Comparison of ENCODE assay signal across 1 cellular context in the genomic region with DNA sequence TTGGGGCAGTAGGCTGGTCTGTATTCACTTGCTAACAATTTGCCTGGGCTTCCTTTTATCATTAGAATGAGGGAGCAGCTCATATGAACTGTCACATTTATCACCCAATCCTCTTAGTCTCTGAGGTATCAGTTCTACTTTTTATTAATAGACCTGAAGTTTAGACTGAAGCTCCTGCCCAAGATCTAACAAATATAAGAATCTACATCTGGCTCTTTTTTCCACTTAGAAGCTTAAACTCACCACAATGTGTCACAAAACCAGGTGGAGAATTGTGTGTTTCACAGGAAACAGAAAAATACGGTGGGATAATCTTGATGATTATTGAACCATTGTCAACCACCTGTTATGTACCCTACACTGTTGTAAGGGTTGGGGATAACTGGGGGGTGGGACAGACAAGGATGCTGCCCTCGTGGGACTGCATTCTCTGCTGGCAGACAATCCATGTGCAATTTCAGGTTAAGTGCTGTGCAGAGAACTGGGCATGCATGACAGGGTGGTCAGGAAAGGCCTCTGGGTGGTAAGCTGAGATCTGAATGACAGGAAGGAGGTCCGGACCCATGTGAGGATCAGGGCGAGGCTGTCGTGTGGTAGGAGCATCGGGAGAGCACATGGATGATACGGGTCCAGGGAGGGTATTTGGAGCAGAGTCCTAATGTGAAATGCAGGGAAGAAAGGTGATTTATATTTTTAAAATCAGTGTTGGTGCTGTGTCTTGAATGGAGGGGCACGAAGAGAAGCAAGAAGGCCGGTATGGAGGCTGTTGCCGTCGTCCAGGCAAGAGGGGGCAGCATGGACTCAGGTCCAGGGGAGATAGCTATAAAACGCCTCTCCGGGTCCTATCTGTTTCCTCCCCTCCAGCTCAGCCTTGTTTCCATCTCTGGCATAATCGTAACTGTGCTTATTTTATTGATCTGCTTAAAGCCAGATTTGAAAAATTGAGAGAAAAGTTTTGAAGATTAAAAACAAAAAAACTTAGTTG.
TF ChIP-seq lines count a peak whose summit lies in the region.

No MANE protein-coding gene starts in this region.

TF ChIP-seq in IMR-90, 13 proteins besides CTCF, POLR2A, EP300 and RAD21 (continued from another document):
- no peak for TF ChIP-seq CEBPB (IDR thresholded peaks at IDR 0.05; ENCODE audit: low read depth, low read length)
- TF ChIP-seq, protein P1, sequence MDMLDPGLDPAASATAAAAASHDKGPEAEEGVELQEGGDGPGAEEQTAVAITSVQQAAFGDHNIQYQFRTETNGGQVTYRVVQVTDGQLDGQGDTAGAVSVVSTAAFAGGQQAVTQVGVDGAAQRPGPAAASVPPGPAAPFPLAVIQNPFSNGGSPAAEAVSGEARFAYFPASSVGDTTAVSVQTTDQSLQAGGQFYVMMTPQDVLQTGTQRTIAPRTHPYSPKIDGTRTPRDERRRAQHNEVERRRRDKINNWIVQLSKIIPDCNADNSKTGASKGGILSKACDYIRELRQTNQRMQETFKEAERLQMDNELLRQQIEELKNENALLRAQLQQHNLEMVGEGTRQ (IDR thresholded peaks at IDR 0.05; ENCODE audit: low read depth, low read length): no peak
- TF ChIP-seq NFE2L2 (IDR thresholded peaks at IDR 0.05; ENCODE audit: low read depth, low read length): no peak
- TF ChIP-seq MAFK (IDR thresholded peaks at IDR 0.05; ENCODE audit: low read depth, low read length): no peak
- TF ChIP-seq MXI1 (IDR thresholded peaks at IDR 0.05; ENCODE audit: borderline replicate concordance, low read depth, low read length): no peak
